ENCODE assay signal across 17 cellular contexts in genomic region chr5:69503144-69503488, GRCh38. TPM values are rescaled to one million over a fixed set of nuclear protein-coding genes. Genes with fewer than 3 reads are reported as not detected.
DNase-seq lines count a peak whose midpoint lies in the region; ATAC-seq, FAIRE-seq and TF ChIP-seq lines count a peak whose summit lies in the region.
"Had no signal": no experiment of that assay in that cellular context is flagged by ENCODE, and none has a peak within 500 bp of the region (broad histone marks: within the 10 kb centered on the region; RNA-seq: fewer than 3 reads in every experiment).

No MANE protein-coding gene starts in this region.

- H4K20me1 ChIP-seq in IMR-90 (ENCODE audit: insufficient read depth, low read length), result no peaks in the 10 kb centered on the region
- H4K20me1 ChIP-seq in GM12878 (ENCODE audit: control insufficient read depth, insufficient read depth), result no peaks in the 10 kb centered on the region

- peak overlapping the region; percentile 16 to 76; a peak in 3 of 4 replicates for H4K8ac ChIP-seq in IMR-90 (ENCODE audit: low read depth in 2 of 2, low read length in 2 of 2)

- peak overlapping the region; percentile 93 for H2BK120ac ChIP-seq in IMR-90 (ENCODE audit: low read depth, low read length)

- H2AFZ ChIP-seq in IMR-90 (replicated peaks; ENCODE audit: low read length, poor library complexity), result no peak overlapping the region
- H2AFZ ChIP-seq in GM12878 (ENCODE audit: control insufficient read depth, low read depth, low read length), result peak overlapping the region; percentile 9; the same call in 1 of the 2 replicates

- 60% methylated on average over 1 of the region's 2 CpGs; no CpG with 5 or more reads in 1 of the 2 experiments for WGBS in IMR-90 (ENCODE audit: extremely low coverage in 2 of 2, insufficient read length in 1 of 2), 2 experiments
- 32% methylated on average over 2 of the region's 2 CpGs for WGBS in GM12878 (ENCODE audit: insufficient coverage, insufficient replicate concordance, low lambda C conversion rate, missing lambda C conversion rate)

- H3K27ac ChIP-seq in IMR-90 (ENCODE audit: insufficient read depth, low read length) (no peak overlapping the region), GM12878 (ENCODE audit: control insufficient read depth, insufficient read depth) (no peak overlapping the region), upper lobe of right lung (peak overlapping the region; percentile 12)
- H3K27ac ChIP-seq: ovary, spleen had no signal

- H3K18ac ChIP-seq in IMR-90 (ENCODE audit: low read depth, low read length), result peak overlapping the region; percentile 2; the same call in 1 of the 2 replicates

- H2BK20ac ChIP-seq in IMR-90 (ENCODE audit: low read depth, low read length), result peak overlapping the region; percentile 89

- peak overlapping the region; percentile 20; the same call in 1 of the 2 replicates for H3K14ac ChIP-seq in IMR-90 (replicated peaks; ENCODE audit: low read depth, low read length)

- peak overlapping the region; percentile 11; the same call in 1 of the 2 replicates for H3K23ac ChIP-seq in IMR-90 (ENCODE audit: low read depth, low read length)

- in situ Hi-C loops in IMR-90 (cut with MboI; ENCODE audit: low sequenced_read_pairs), result no loop called here
- in situ Hi-C loops in GM12878 (cut with MboI), result loop anchor here (25.0 kb wide), 1 partner anchor 1584 kb away; no protein-coding TSS in a partner anchor

- no peak for DNase-seq in IMR-90
- no peak for DNase-seq in GM12878 (ENCODE audit: low read depth, low spot score)
- peak; percentile 60 for DNase-seq in kidney tubule cell (ENCODE audit: low spot score)
- no peak for DNase-seq in upper lobe of right lung
- no peak for DNase-seq in cardiac septum (ENCODE audit: low spot score)
- DNase-seq in NCI-H2227 (lab: John Stamatoyannopoulos, UW; ENCODE audit: unreplicated experiment), result no peak
- DNase-seq: activated CD4-positive, alpha-beta T cell treated with anti-CD3 and anti-CD28 coated beads for 36 hours; activated T-cell treated with anti-CD3 and anti-CD28 coated beads, Interleukin-2, amount 50 U/mL, for 4 hours; C1 segment of cervical spinal cord; immature natural killer cell; NCI-H2081; NCI-H748 treated with DMSO at 0.1 percent for 48 hours; ovary; SHP77 treated with DMSO at 0.1 percent for 48 hours; spleen; T1000 had no signal

- TF ChIP-seq CTCF in IMR-90 (conservative IDR thresholded peaks at IDR 0.05; ENCODE audit: low read depth, low read length) (no peak), GM12878 (IDR thresholded peaks at IDR 0.05 in 2 of 3, conservative IDR thresholded peaks at IDR 0.05 in 1 of 3; ENCODE audit: control insufficient read depth in 2 of 3, extremely low read depth in 1 of 3, insufficient read depth in 1 of 3, low read depth in 3 of 3, low read length in 3 of 3) (no peak), upper lobe of right lung (IDR thresholded peaks at IDR 0.05) (no peak)

- no peak for TF ChIP-seq EP300 in GM12878 (IDR thresholded peaks at IDR 0.05; ENCODE audit: borderline replicate concordance in 1 of 2, control insufficient read depth in 1 of 2, low read depth in 2 of 2, low read length in 2 of 2)

- peak overlapping the region; percentile 61 for H2BK15ac ChIP-seq in IMR-90 (ENCODE audit: low read depth, low read length)

- H3K4ac ChIP-seq in IMR-90 (ENCODE audit: low read depth, low read length), result peak overlapping the region; percentile 74

- H3K4me1 ChIP-seq in IMR-90 (ENCODE audit: control insufficient read depth, insufficient read depth, low read length), result peaks cover 5% of the 10 kb centered on the region; the same call in 1 of the 2 replicates
- H3K4me1 ChIP-seq in GM12878 (ENCODE audit: control insufficient read depth, insufficient read depth, low read length), result no peaks in the 10 kb centered on the region; the same call in 1 of the 2 replicates
- H3K4me1 ChIP-seq in upper lobe of right lung, result peaks cover 11% of the 10 kb centered on the region
- H3K4me1 ChIP-seq: spleen had no signal

- TF ChIP-seq RAD21 in IMR-90 (IDR thresholded peaks at IDR 0.05; ENCODE audit: low read length) (no peak), GM12878 (IDR thresholded peaks at IDR 0.05; ENCODE audit: insufficient read depth, low read depth, low read length) (no peak)

- ATAC-seq in IMR-90 (ENCODE audit: low read depth) (no peak), GM12878 (no peak), upper lobe of right lung (no peak), GM18868 (IDR thresholded peaks at IDR 0.05; ENCODE audit: unreplicated experiment) (no peak)
- ATAC-seq: activated CD4-positive, alpha-beta T cell treated with anti-CD3 and anti-CD28 coated beads for 36 hours; activated T-cell treated with anti-CD3 and anti-CD28 coated beads, Interleukin-2, amount 50 U/mL, for 4 hours had no signal

- no peak overlapping the region for H3K9ac ChIP-seq in IMR-90 (ENCODE audit: low read depth, low read length)
- no peak overlapping the region for H3K9ac ChIP-seq in GM12878 (ENCODE audit: control insufficient read depth, insufficient read depth, low read length)

- H2BK5ac ChIP-seq in IMR-90 (ENCODE audit: low read depth, low read length, poor library complexity, severe bottlenecking), result peak overlapping the region; percentile 54

- BruUV-seq in IMR-90 (replicated peaks; lab: Mats Ljungman, UMichigan) (no TSS peak), GM12878 (replicated peaks; lab: Mats Ljungman, UMichigan) (no TSS peak)

- CTCF ChIA-PET in IMR-90 (lab: Yijun Ruan, JAX) (interaction anchor here (0.6 kb wide), 1 partner anchor 24 kb away, joined by 3 read pairs; no protein-coding TSS in a partner anchor), GM12878 (lab: Yijun Ruan, JAX) (interaction anchor here (1.7 kb wide), 1 partner anchor 14 kb away, joined by 5 read pairs; no protein-coding TSS in a partner anchor)

- H3K9me3 ChIP-seq in IMR-90 (ENCODE audit: control insufficient read depth, insufficient read depth, low read length) (no peaks in the 10 kb centered on the region), GM12878 (replicated peaks; ENCODE audit: control insufficient read depth, insufficient read depth, low read length) (no peaks in the 10 kb centered on the region), upper lobe of right lung (no peaks in the 10 kb centered on the region)
- H3K9me3 ChIP-seq: ovary, spleen had no signal

- no peak for FAIRE-seq in GM12878 (lab: Jason Lieb, UNC)

- peaks cover 10% of the 10 kb centered on the region for H3K9me1 ChIP-seq in IMR-90 (ENCODE audit: insufficient read depth, low read length)

- H4K5ac ChIP-seq in IMR-90 (ENCODE audit: low read depth, low read length), result no peak overlapping the region

- H2AK9ac ChIP-seq in IMR-90 (replicated peaks; ENCODE audit: low read depth, low read length, poor library complexity), result peak overlapping the region; percentile 26

- TF ChIP-seq POLR2A in IMR-90 (IDR thresholded peaks at IDR 0.05; ENCODE audit: low read depth, low read length) (no peak), GM12878 (IDR thresholded peaks at IDR 0.05; ENCODE audit: low read depth, low read length) (no peak)

- POLR2A ChIA-PET in IMR-90 (lab: Charles Lee; ENCODE audit: unreplicated experiment), result no interaction called here
- POLR2A ChIA-PET in GM12878 (lab: Charles Lee), result interaction anchor here (0.6 kb wide), 1 partner anchor 308 kb away, joined by 3 read pairs; no protein-coding TSS in a partner anchor

- H3K4me3 ChIP-seq in IMR-90 (ENCODE audit: insufficient read depth, low read depth, low read length) (no peak overlapping the region), GM12878 (no peak overlapping the region), upper lobe of right lung (no peak overlapping the region)
- H3K4me3 ChIP-seq: ovary, spleen had no signal

- H3K56ac ChIP-seq in IMR-90 (ENCODE audit: extremely low read depth, insufficient read depth, low read length), result no peak overlapping the region

- no peaks in the 10 kb centered on the region for H3K36me3 ChIP-seq in IMR-90 (ENCODE audit: control insufficient read depth, insufficient read depth, low read length)
- peaks cover 0 to 5% of the 10 kb centered on the region in 2 experiments; a peak in 1 of 4 replicates for H3K36me3 ChIP-seq in GM12878 (ENCODE audit: control insufficient read depth in 2 of 2, insufficient read depth in 2 of 2, low read length in 1 of 2)
- H3K36me3 ChIP-seq in upper lobe of right lung, result no peaks in the 10 kb centered on the region
- H3K36me3 ChIP-seq: ovary, spleen had no signal

- H3K4me2 ChIP-seq in IMR-90 (ENCODE audit: low read depth, low read length) (no peak overlapping the region), GM12878 (ENCODE audit: control insufficient read depth, insufficient read depth) (no peak overlapping the region)

- H2AK5ac ChIP-seq in IMR-90 (ENCODE audit: low read depth, low read length), result peak overlapping the region; percentile 64

- H3K79me1 ChIP-seq in IMR-90 (ENCODE audit: low read depth in 1 of 2, low read length in 2 of 2), result no peaks in the 10 kb centered on the region

- H4K91ac ChIP-seq in IMR-90 (ENCODE audit: insufficient read depth, low read depth, low read length), result 0 out of 2 replicates have a peak overlapping the region, but pooled peaks have one; percentile 8

- peaks cover 9% of the 10 kb centered on the region for H3K79me2 ChIP-seq in GM12878 (ENCODE audit: control insufficient read depth, insufficient read depth, low read length)

- intact Hi-C loops in IMR-90 (cut with micrococcal nuclease) (no loop called here), GM12878 (cut with micrococcal nuclease; ENCODE audit: unreplicated experiment) (no loop called here), upper lobe of right lung (cut with DNase I) (no loop called here), cardiac septum (cut with DNase I) (no loop called here)

- dilution Hi-C loops in IMR-90 (cut with HindIII; ENCODE audit: low sequenced_read_pairs, unreplicated experiment), result no loop called here

- SMC1A ChIA-PET in GM12878 (lab: Charles Lee; ENCODE audit: uncharacterized antibody, unreplicated experiment), result interaction anchor here (0.6 kb wide), 1 partner anchor 73 kb away, joined by 3 read pairs; no protein-coding TSS in a partner anchor

- H3K27me3 ChIP-seq in IMR-90 (ENCODE audit: control insufficient read depth, insufficient read depth, low read length), result no peaks in the 10 kb centered on the region
- no peaks in the 10 kb centered on the region for H3K27me3 ChIP-seq in GM12878 (replicated peaks in 1 of 2; ENCODE audit: control insufficient read depth in 2 of 2, insufficient read depth in 2 of 2, low read length in 1 of 2)
- no peaks in the 10 kb centered on the region for H3K27me3 ChIP-seq in upper lobe of right lung
- H3K27me3 ChIP-seq: ovary had no signal

- RAD21 ChIA-PET in GM12878 (lab: Charles Lee; ENCODE audit: unreplicated experiment), result interaction anchor here (0.6 kb wide), 1 partner anchor 70 kb away, joined by 3 read pairs; no protein-coding TSS in a partner anchor

RNA-seq across cellular contexts. Expression of gene OCLN, which starts 10.5 kb away (rescaled TPM):
- total RNA-seq in IMR-90 (2012; rRNA removed) (0.72 and 0.83 TPM in 2 replicates), GM12878 (2014; rRNA removed) (26.4 and 27.8 TPM in 2 replicates), GM12878 (2014; rRNA removed; fragmentation: Illumina TruSeq; extraction: Trizol) (26.5 and 28.3 TPM in 2 replicates), GM12878 (2021) (25.6 and 26.6 TPM in 2 replicates), upper lobe of right lung (136 TPM), cardiac septum (0.51 TPM)
- polyA plus RNA-seq in IMR-90 (2012; rRNA removed) (0.82 and 0.99 TPM in 2 replicates), GM12878 (2011; rRNA removed) (2.0 and 3.2 TPM in 2 replicates), GM12878 (2014; fragmentation: Illumina TruSeq; extraction: Trizol) (15.6 and 27.0 TPM in 2 replicates), GM12878 (2014; fragmentation: Nextera tagmentation; extraction: Ambion mirVana) (1 to 10 TPM; 4.7 to 8.9 TPM), GM12878 (2014; rRNA removed) (17.4 and 17.8 TPM in 2 replicates), GM12878 (2016; fragmentation: Nextera tagmentation; extraction: Ambion mirVana) (10 to 100 TPM; 16.7 to 17.3 TPM)
- 0.07 and 0.15 TPM in 2 replicates for polyA plus RNA-seq in IMR-90 (2012; cell fraction: cytosol; rRNA removed)
- 0.16 and 2.6 TPM in 2 replicates for polyA plus RNA-seq in IMR-90 (2012; cell fraction: nucleus; rRNA removed; ENCODE audit: low replicate concordance)
- total RNA-seq in GM12878 (2013; cell fraction: nucleolus; rRNA removed), result 68.1 and 70.4 TPM in 2 replicates
- polyA plus RNA-seq in GM12878 (2011; ENCODE audit: low read depth), result 5.3 TPM
- 0.72 and 1.0 TPM in 2 replicates for polyA plus RNA-seq in GM12878 (2011; cell fraction: cytosol; rRNA removed)
- 2.0 and 3.1 TPM in 2 replicates for polyA plus RNA-seq in GM12878 (2011; cell fraction: nucleus; rRNA removed)
- 4.3 and 6.2 TPM in 2 replicates for polyA plus RNA-seq in GM12878 (2012)
- 4.0 and 4.9 TPM in 2 replicates for polyA minus RNA-seq in GM12878 (2011; rRNA and poly(A)+ RNA removed)
- 0.80 and 1.5 TPM in 2 replicates for polyA minus RNA-seq in GM12878 (2011; cell fraction: cytosol; rRNA and poly(A)+ RNA removed)
- polyA minus RNA-seq in GM12878 (2011; cell fraction: nucleus; rRNA and poly(A)+ RNA removed), result 2.1 and 4.8 TPM in 2 replicates

RNA-seq across cellular contexts. Expression of gene GTF2H2C, which starts 56.9 kb away (rescaled TPM):
- total RNA-seq in IMR-90 (2012; rRNA removed), result 32.8 and 35.8 TPM in 2 replicates
- polyA plus RNA-seq in IMR-90 (2012; rRNA removed), result 14.7 and 16.9 TPM in 2 replicates
- 4.0 and 6.1 TPM in 2 replicates for polyA plus RNA-seq in IMR-90 (2012; cell fraction: cytosol; rRNA removed)
- 3.4 and 21.7 TPM in 2 replicates for polyA plus RNA-seq in IMR-90 (2012; cell fraction: nucleus; rRNA removed; ENCODE audit: low replicate concordance)
- 207 and 221 TPM in 2 replicates for total RNA-seq in GM12878 (2013; cell fraction: nucleolus; rRNA removed)
- total RNA-seq in GM12878 (2014; rRNA removed), result 80.7 and 91.4 TPM in 2 replicates
- 101 and 103 TPM in 2 replicates for total RNA-seq in GM12878 (2014; rRNA removed; fragmentation: Illumina TruSeq; extraction: Trizol)
- total RNA-seq in GM12878 (2021), result 55.1 and 55.6 TPM in 2 replicates
- 24.3 TPM for polyA plus RNA-seq in GM12878 (2011; ENCODE audit: low read depth)
- polyA plus RNA-seq in GM12878 (2011; rRNA removed), result 65.4 and 76.5 TPM in 2 replicates
- 20.1 and 28.4 TPM in 2 replicates for polyA plus RNA-seq in GM12878 (2011; cell fraction: cytosol; rRNA removed)
- 37.8 and 44.2 TPM in 2 replicates for polyA plus RNA-seq in GM12878 (2011; cell fraction: nucleus; rRNA removed)
- 28.0 and 28.8 TPM in 2 replicates for polyA plus RNA-seq in GM12878 (2012)
- 77.8 and 97.6 TPM in 2 replicates for polyA plus RNA-seq in GM12878 (2014; fragmentation: Illumina TruSeq; extraction: Trizol)
- polyA plus RNA-seq in GM12878 (2014; fragmentation: Nextera tagmentation; extraction: Ambion mirVana), result 10 to 100 TPM; 77.5 to 86.5 TPM
- 57.7 and 58.7 TPM in 2 replicates for polyA plus RNA-seq in GM12878 (2014; rRNA removed)
- polyA plus RNA-seq in GM12878 (2016; fragmentation: Nextera tagmentation; extraction: Ambion mirVana), result 10 to 100 TPM; 80.1 to 81.3 TPM
- 27.9 and 38.8 TPM in 2 replicates for polyA minus RNA-seq in GM12878 (2011; rRNA and poly(A)+ RNA removed)
- polyA minus RNA-seq in GM12878 (2011; cell fraction: cytosol; rRNA and poly(A)+ RNA removed), result 10.3 and 13.0 TPM in 2 replicates
- polyA minus RNA-seq in GM12878 (2011; cell fraction: nucleus; rRNA and poly(A)+ RNA removed), result 35.1 and 57.1 TPM in 2 replicates
- 33.4 TPM for total RNA-seq in upper lobe of right lung
- 11.1 TPM for total RNA-seq in cardiac septum

Comparison
In these comparisons a context has a peak if more than half of its experiments do, and no peak if none do; other contexts are left out.
1. RNA of gene OCLN, which starts 10.5 kb away (total RNA-seq): 136 TPM in upper lobe of right lung (single experiment) and 25.6 to 70.4 TPM in GM12878; 0.72 to 0.83 TPM in IMR-90 and 0.51 TPM in cardiac septum (single experiment); every median in the first group is over 10 times any median in the second.